11 cellular contexts compared by ENCODE assay signal in the genomic region with DNA sequence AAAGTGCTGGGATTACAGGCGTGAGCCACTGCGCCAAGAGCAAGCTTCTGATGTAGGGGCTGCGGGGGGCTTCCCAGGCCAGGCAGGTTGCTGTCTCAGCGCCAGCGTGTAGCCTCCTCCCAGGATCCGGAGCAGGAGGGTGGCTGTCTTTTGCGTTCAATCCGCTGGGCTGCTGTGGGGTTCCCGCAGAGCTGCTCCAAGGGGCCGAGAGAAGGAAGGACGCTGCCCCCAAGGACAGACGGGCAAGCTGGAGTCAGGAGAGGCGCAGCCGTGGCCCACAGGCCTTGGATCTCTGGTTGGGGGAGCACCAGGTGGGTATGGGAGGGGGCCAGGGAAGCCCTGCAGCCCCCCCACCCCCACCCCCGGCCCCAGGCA. TPM values are rescaled to one million over a fixed set of nuclear protein-coding genes. Genes with fewer than 3 reads are reported as not detected.
DNase-seq lines count a peak whose midpoint lies in the region; ATAC-seq, FAIRE-seq and TF ChIP-seq lines count a peak whose summit lies in the region.
"Had no signal": no experiment of that assay in that cellular context is flagged by ENCODE, and none has a peak within 500 bp of the region (broad histone marks: within the 10 kb centered on the region; RNA-seq: fewer than 3 reads in every experiment).

No MANE protein-coding gene starts in this region.

- H3K4me3 Mint-ChIP-seq in HFFc6: peak overlapping the region; percentile 70

- DNase-seq in HFFc6 (no peak), caudate nucleus (lab: John Stamatoyannopoulos, UW) (peak in 1 of 61 donors; percentile 69), kidney (no peak), stomach (no peak), NCI-H82 (lab: John Stamatoyannopoulos, UW) (no peak), NCI-H1092 treated with DMSO at 0.1 percent for 48 hours (lab: John Stamatoyannopoulos, UW) (no peak)
- DNase-seq: activated CD4-positive, alpha-beta T cell treated with anti-CD3 and anti-CD28 coated beads for 1 hour had no signal

- peak overlapping the region in 1 of 2 donors; percentile 69 for H3K9ac ChIP-seq in kidney (ENCODE audit: low read length in 2 of 2)

- TF ChIP-seq CTCF in HFFc6 (IDR thresholded peaks at IDR 0.05) (no peak), kidney (IDR thresholded peaks at IDR 0.05; ENCODE audit: borderline replicate concordance, extremely low read depth, insufficient read depth) (no peak), stomach (IDR thresholded peaks at IDR 0.05) (no peak)

- TF ChIP-seq EP300 in stomach (IDR thresholded peaks at IDR 0.05): no peak

- H3K4me3 ChIP-seq in kidney (ENCODE audit: low read length in 2 of 2) (peak overlapping the region in 1 of 2 donors; percentile 29), stomach (peak overlapping the region; percentile 16 to 37 (median 24))
- H3K4me3 ChIP-seq: mucosa of descending colon had no signal

- ATAC-seq in GM18867 (IDR thresholded peaks at IDR 0.05; ENCODE audit: unreplicated experiment) (no peak), esophagus mucosa (no peak)

- H3K9me3 Mint-ChIP-seq in HFFc6: no peaks in the 10 kb centered on the region

- H3K27ac Mint-ChIP-seq in HFFc6: peak overlapping the region; percentile 98

- H3K27me3 Mint-ChIP-seq in HFFc6 (ENCODE audit: insufficient read depth): no peaks in the 10 kb centered on the region

- H3K9me3 ChIP-seq in kidney (ENCODE audit: control insufficient read depth in 1 of 2, low read length in 2 of 2): no peaks in the 10 kb centered on the region
- no peaks in the 10 kb centered on the region for H3K9me3 ChIP-seq in stomach
- H3K9me3 ChIP-seq: mucosa of descending colon had no signal

- H3K4me1 ChIP-seq in kidney (ENCODE audit: control insufficient read depth in 1 of 2, insufficient read depth in 1 of 2, low read depth in 1 of 2, low read length in 2 of 2) (peaks cover 40 to 52% of the 10 kb centered on the region in 2 donors), stomach (peaks cover 55 to 75% (median 71%) of the 10 kb centered on the region in 4 donors)

- peaks cover 28% of the 10 kb centered on the region for H3K4me1 Mint-ChIP-seq in HFFc6 (ENCODE audit: low read depth)

- intact Hi-C loops in kidney (cut with DNase I): loop anchor here (10.0 kb wide), 1 partner anchor 103 kb away; no protein-coding TSS in a partner anchor
- intact Hi-C loops in stomach (cut with DNase I; ENCODE audit: low total_unique reads): no loop called here

- 48 to 81% (median 58%) methylated on average over 9 to 15 of the region's 15 CpGs for WGBS in stomach, 5 donors

- TF ChIP-seq POLR2A in stomach (IDR thresholded peaks at IDR 0.05): no peak

- no peaks in the 10 kb centered on the region for H3K36me3 Mint-ChIP-seq in HFFc6 (ENCODE audit: low read depth)

- no peaks in the 10 kb centered on the region for H3K36me3 ChIP-seq in kidney (ENCODE audit: control insufficient read depth in 1 of 2, insufficient read depth in 2 of 2, low read length in 2 of 2)
- no peaks in the 10 kb centered on the region for H3K36me3 ChIP-seq in stomach

- H3K27me3 ChIP-seq in stomach: no peaks in the 10 kb centered on the region

- FAIRE-seq in kidney (lab: Jason Lieb, UNC): no peak

- H3K27ac ChIP-seq in caudate nucleus (ENCODE audit: low read depth, low read length): peak overlapping the region; percentile 98
- H3K27ac ChIP-seq in kidney (ENCODE audit: low read depth in 2 of 2, low read length in 2 of 2): peak overlapping the region; percentile 96 to 97
- H3K27ac ChIP-seq in stomach: peak overlapping the region; percentile 87 to 94 (median 91)
- H3K27ac ChIP-seq: HL-60 had no signal

RNA-seq across cellular contexts. Expression of gene SKI, which starts 16.0 kb away (rescaled TPM):
- 10 to 100 TPM; 63.7 to 76.6 (median 66.1) TPM for total RNA-seq in HFFc6 (2021; fragmentation: NEBNext Ultra II Directional; extraction: Animal tissue kit (Norgen Biotek cat#: 25700))
- total RNA-seq in kidney: 78.6 TPM
- 9.2 TPM for polyA plus RNA-seq in kidney (ENCODE audit: insufficient read depth, low read depth, low replicate concordance)
- 10 to 100 TPM; 18.7 to 84.0 (median 32.7) TPM for total RNA-seq in stomach
- 10 to 100 TPM in 2 of 3 donors, 1 to 10 TPM in 1; 7.4 to 14.8 (median 13.9) TPM for polyA plus RNA-seq in stomach
- total RNA-seq in esophagus mucosa: 21.6 TPM

RNA-seq across cellular contexts. Expression of gene FAAP20, which starts 17.6 kb away (rescaled TPM):
- 10 to 100 TPM; 75.3 to 97.4 (median 82.7) TPM for total RNA-seq in HFFc6 (2021; fragmentation: NEBNext Ultra II Directional; extraction: Animal tissue kit (Norgen Biotek cat#: 25700))
- total RNA-seq in kidney: 69.0 TPM
- polyA plus RNA-seq in kidney (ENCODE audit: insufficient read depth, low read depth, low replicate concordance): 109 TPM
- 100 to 1,000 TPM in 1 of 5 donors, 10 to 100 TPM in 3, 1 to 10 TPM in 1; 8.2 to 170 (median 25.8) TPM for total RNA-seq in stomach
- 100 to 1,000 TPM in 2 of 3 donors, 10 to 100 TPM in 1; 91.3 to 120 (median 101) TPM for polyA plus RNA-seq in stomach
- total RNA-seq in esophagus mucosa: 36.5 TPM
